In genomic region chr20:21237956-21238355, GRCh38 we compare ENCODE assay signal across 14 cellular contexts.
"Had no signal": no experiment of that assay in that cellular context is flagged by ENCODE, and none has a peak within 500 bp of the region (broad histone marks: within the 10 kb centered on the region; RNA-seq: fewer than 3 reads in every experiment).

No MANE protein-coding gene starts in this region.

- H3K9me3 ChIP-seq: lower lobe of right lung, mucosa of descending colon had no signal

- DNase-seq: activated CD4-positive, alpha-beta T cell treated with anti-CD3 and anti-CD28 coated beads for 4 hours; activated CD8-positive, alpha-beta memory T cell treated with anti-CD3 and anti-CD28 coated beads, Interleukin-2, amount 50 U/mL, for 48 hours; activated CD8-positive, alpha-beta T cell treated with anti-CD3 and anti-CD28 coated beads, Interleukin-2, amount 10 ng/mL, durations not matched to agents 7 days and 5 days; activated naive CD8-positive, alpha-beta T cell treated with anti-CD3 and anti-CD28 coated beads, Interleukin-2, amount 50 U/mL, for 24 hours; central memory CD4-positive, alpha-beta T cell; effector memory CD4-positive, alpha-beta T cell; glutamatergic neuron; lower lobe of right lung; mucosa of descending colon; naive thymus-derived CD8-positive, alpha-beta T cell; posterior cingulate gyrus; T1000 had no signal

- H3K4me3 ChIP-seq: coronary artery, lower lobe of right lung, mucosa of descending colon, skin epidermis had no signal

- H3K27ac ChIP-seq: coronary artery, lower lobe of right lung, skin epidermis had no signal
